In the genomic region with DNA sequence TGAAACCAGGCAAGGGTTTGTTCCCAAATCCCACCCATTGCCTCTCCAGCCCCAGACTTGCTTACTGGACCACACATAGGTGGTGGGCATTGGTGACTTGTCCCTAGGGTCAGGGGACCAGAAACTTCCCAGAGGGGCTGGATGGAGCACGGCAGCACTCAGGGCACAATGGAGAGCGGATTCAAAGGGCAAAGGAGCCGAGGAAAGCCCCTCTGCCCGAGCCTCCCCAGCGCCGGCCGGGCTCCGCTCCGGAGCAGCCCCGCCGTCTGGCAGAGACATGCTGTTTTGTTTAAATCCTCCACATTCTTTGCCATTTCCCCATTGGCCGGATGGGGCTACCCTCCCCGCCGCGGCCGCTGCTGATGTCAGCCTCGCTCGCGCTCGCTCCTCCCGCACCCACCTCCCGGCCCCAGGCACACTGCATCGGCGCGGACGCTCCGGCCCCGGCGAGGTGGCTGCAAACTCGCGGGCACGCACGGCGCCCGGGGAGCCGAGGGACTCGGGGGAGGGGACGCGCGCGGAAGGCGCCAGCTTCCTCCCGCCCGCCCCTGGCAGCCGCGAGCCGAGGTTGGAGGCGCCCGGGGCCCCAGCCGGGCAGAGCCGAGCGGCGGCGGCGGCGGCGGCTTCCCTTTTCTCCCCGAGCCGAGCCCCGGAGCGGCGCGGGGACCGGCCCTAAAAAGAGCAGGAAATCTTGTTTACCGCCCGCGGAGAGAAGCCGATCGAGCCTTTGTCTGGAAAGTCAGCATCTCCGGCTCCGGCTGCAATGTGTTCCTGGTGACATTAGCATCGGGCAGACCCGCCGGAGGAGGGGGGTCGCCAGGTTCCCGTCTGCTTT, we compare ENCODE assay signal across 1 cellular context.
TF ChIP-seq lines count a peak whose summit lies in the region.

TSS of gene PITPNC1 (plus strand) at position 390 of the 835 bp plus-strand sequence.

TF ChIP-seq in GM12878, 131 proteins besides CTCF, POLR2A, EP300 and RAD21 (continued from another document and continues in another):
- TF ChIP-seq TCF7 (IDR thresholded peaks at IDR 0.05; ENCODE audit: borderline replicate concordance) (no peak), MEF2A (IDR thresholded peaks at IDR 0.05; ENCODE audit: insufficient read depth, low read depth, low read length) (no peak), SPI1 (IDR thresholded peaks at IDR 0.05; ENCODE audit: borderline replicate concordance, insufficient read depth, low read depth, low read length) (no peak), RFX5 (IDR thresholded peaks at IDR 0.05; ENCODE audit: low read depth, low read length) (no peak), BRCA1 (IDR thresholded peaks at IDR 0.05; ENCODE audit: low read depth, low read length) (no peak), DPF2 (IDR thresholded peaks at IDR 0.05) (peak; percentile 72), HDAC2 (IDR thresholded peaks at IDR 0.05) (no peak), ZBED1 (IDR thresholded peaks at IDR 0.05; ENCODE audit: borderline replicate concordance) (no peak), NR2C2 (IDR thresholded peaks at IDR 0.05; ENCODE audit: borderline replicate concordance, control insufficient read depth, insufficient read length, low read depth) (no peak), KDM1A (IDR thresholded peaks at IDR 0.05; ENCODE audit: borderline replicate concordance) (no peak), TCF3 (IDR thresholded peaks at IDR 0.05; ENCODE audit: borderline replicate concordance, insufficient read depth, low read depth, low read length) (no peak), TAF1 (IDR thresholded peaks at IDR 0.05; ENCODE audit: borderline replicate concordance, low read depth, low read length) (peak; percentile 59; the same call in 1 of the 2 replicates), BCL11A (IDR thresholded peaks at IDR 0.05; ENCODE audit: low read depth, low read length) (no peak), SMARCA5 (IDR thresholded peaks at IDR 0.05) (peak; percentile 86; the same call in 1 of the 2 replicates), SKIL (IDR thresholded peaks at IDR 0.05; ENCODE audit: low read depth, poor library complexity, severe bottlenecking) (no peak), IRF4 (IDR thresholded peaks at IDR 0.05; ENCODE audit: low read depth, low read length) (no peak), CREB1 (IDR thresholded peaks at IDR 0.05; ENCODE audit: low read depth) (peak; percentile 70), PML (IDR thresholded peaks at IDR 0.05; ENCODE audit: low read length) (no peak; the same call in 1 of the 2 replicates), IKZF2 (IDR thresholded peaks at IDR 0.05) (no peak), NFIC (IDR thresholded peaks at IDR 0.05; ENCODE audit: low read depth, low read length) (no peak), MXI1 (IDR thresholded peaks at IDR 0.05; ENCODE audit: low read depth, low read length) (peak; percentile 93), LARP7 (IDR thresholded peaks at IDR 0.05) (peak; percentile 93), CBX3 (IDR thresholded peaks at IDR 0.05; ENCODE audit: borderline replicate concordance, low read depth) (no peak), ZZZ3 (IDR thresholded peaks at IDR 0.05; ENCODE audit: control insufficient read depth, insufficient read length, low read depth) (no peak), SMAD5 (IDR thresholded peaks at IDR 0.05; ENCODE audit: low read depth) (peak; percentile 37; the same call in 1 of the 2 replicates), USF2 (IDR thresholded peaks at IDR 0.05; ENCODE audit: borderline replicate concordance, low read depth, low read length) (no peak), NR2C1 (IDR thresholded peaks at IDR 0.05) (no peak), HDAC6 (IDR thresholded peaks at IDR 0.05; ENCODE audit: unreplicated experiment) (no peak), E4F1 (IDR thresholded peaks at IDR 0.05; ENCODE audit: borderline replicate concordance, partially characterized antibody) (no peak), IKZF1 (conservative IDR thresholded peaks at IDR 0.05) (peak; percentile 72), ZNF622 (IDR thresholded peaks at IDR 0.05) (no peak), GABPA (IDR thresholded peaks at IDR 0.05; ENCODE audit: low read depth) (no peak), CBX5 (IDR thresholded peaks at IDR 0.05; ENCODE audit: low read depth) (no peak), RB1 (IDR thresholded peaks at IDR 0.05; ENCODE audit: borderline replicate concordance) (peak; percentile 69; the same call in 1 of the 2 replicates), E2F4 (IDR thresholded peaks at IDR 0.05; ENCODE audit: low read depth, low read length) (0 out of 2 replicates have a peak, but pooled peaks have one; percentile 23), SREBF1 (IDR thresholded peaks at IDR 0.05; ENCODE audit: low read length) (no peak), YBX1 (IDR thresholded peaks at IDR 0.05) (no peak), BMI1 (IDR thresholded peaks at IDR 0.05; ENCODE audit: borderline replicate concordance) (no peak), SUZ12 (IDR thresholded peaks at IDR 0.05; ENCODE audit: unreplicated experiment) (no peak), CREM (IDR thresholded peaks at IDR 0.05; ENCODE audit: low read depth) (peak; percentile 47; the same call in 1 of the 2 replicates), ASH2L (IDR thresholded peaks at IDR 0.05; ENCODE audit: borderline replicate concordance, low read depth) (no peak), RAD51 (IDR thresholded peaks at IDR 0.05) (no peak), SUPT20H (IDR thresholded peaks at IDR 0.05; ENCODE audit: borderline replicate concordance, control insufficient read depth, low read depth, low read length) (no peak), ZNF24 (IDR thresholded peaks at IDR 0.05) (0 out of 2 replicates have a peak, but pooled peaks have one; percentile 18), RCOR1 (conservative IDR thresholded peaks at IDR 0.05; ENCODE audit: low read depth, low read length) (no peak)
- TF ChIP-seq, protein P1, sequence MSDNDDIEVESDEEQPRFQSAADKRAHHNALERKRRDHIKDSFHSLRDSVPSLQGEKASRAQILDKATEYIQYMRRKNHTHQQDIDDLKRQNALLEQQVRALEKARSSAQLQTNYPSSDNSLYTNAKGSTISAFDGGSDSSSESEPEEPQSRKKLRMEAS (IDR thresholded peaks at IDR 0.05; ENCODE audit: low read depth, low read length): peak; percentile 71; the same call in 1 of the 2 replicates
- TF ChIP-seq, protein P2, sequence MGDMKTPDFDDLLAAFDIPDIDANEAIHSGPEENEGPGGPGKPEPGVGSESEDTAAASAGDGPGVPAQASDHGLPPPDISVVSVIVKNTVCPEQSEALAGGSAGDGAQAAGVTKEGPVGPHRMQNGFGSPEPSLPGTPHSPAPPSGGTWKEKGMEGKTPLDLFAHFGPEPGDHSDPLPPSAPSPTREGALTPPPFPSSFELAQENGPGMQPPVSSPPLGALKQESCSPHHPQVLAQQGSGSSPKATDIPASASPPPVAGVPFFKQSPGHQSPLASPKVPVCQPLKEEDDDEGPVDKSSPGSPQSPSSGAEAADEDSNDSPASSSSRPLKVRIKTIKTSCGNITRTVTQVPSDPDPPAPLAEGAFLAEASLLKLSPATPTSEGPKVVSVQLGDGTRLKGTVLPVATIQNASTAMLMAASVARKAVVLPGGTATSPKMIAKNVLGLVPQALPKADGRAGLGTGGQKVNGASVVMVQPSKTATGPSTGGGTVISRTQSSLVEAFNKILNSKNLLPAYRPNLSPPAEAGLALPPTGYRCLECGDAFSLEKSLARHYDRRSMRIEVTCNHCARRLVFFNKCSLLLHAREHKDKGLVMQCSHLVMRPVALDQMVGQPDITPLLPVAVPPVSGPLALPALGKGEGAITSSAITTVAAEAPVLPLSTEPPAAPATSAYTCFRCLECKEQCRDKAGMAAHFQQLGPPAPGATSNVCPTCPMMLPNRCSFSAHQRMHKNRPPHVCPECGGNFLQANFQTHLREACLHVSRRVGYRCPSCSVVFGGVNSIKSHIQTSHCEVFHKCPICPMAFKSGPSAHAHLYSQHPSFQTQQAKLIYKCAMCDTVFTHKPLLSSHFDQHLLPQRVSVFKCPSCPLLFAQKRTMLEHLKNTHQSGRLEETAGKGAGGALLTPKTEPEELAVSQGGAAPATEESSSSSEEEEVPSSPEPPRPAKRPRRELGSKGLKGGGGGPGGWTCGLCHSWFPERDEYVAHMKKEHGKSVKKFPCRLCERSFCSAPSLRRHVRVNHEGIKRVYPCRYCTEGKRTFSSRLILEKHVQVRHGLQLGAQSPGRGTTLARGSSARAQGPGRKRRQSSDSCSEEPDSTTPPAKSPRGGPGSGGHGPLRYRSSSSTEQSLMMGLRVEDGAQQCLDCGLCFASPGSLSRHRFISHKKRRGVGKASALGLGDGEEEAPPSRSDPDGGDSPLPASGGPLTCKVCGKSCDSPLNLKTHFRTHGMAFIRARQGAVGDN (IDR thresholded peaks at IDR 0.05): peak; percentile 56
- TF ChIP-seq, protein P3, sequence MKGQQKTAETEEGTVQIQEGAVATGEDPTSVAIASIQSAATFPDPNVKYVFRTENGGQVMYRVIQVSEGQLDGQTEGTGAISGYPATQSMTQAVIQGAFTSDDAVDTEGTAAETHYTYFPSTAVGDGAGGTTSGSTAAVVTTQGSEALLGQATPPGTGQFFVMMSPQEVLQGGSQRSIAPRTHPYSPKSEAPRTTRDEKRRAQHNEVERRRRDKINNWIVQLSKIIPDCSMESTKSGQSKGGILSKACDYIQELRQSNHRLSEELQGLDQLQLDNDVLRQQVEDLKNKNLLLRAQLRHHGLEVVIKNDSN (IDR thresholded peaks at IDR 0.05; ENCODE audit: borderline replicate concordance, extremely low read length, insufficient read depth, low read depth, low read length): no peak
- TF ChIP-seq, protein P4, sequence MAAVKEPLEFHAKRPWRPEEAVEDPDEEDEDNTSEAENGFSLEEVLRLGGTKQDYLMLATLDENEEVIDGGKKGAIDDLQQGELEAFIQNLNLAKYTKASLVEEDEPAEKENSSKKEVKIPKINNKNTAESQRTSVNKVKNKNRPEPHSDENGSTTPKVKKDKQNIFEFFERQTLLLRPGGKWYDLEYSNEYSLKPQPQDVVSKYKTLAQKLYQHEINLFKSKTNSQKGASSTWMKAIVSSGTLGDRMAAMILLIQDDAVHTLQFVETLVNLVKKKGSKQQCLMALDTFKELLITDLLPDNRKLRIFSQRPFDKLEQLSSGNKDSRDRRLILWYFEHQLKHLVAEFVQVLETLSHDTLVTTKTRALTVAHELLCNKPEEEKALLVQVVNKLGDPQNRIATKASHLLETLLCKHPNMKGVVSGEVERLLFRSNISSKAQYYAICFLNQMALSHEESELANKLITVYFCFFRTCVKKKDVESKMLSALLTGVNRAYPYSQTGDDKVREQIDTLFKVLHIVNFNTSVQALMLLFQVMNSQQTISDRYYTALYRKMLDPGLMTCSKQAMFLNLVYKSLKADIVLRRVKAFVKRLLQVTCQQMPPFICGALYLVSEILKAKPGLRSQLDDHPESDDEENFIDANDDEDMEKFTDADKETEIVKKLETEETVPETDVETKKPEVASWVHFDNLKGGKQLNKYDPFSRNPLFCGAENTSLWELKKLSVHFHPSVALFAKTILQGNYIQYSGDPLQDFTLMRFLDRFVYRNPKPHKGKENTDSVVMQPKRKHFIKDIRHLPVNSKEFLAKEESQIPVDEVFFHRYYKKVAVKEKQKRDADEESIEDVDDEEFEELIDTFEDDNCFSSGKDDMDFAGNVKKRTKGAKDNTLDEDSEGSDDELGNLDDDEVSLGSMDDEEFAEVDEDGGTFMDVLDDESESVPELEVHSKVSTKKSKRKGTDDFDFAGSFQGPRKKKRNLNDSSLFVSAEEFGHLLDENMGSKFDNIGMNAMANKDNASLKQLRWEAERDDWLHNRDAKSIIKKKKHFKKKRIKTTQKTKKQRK (IDR thresholded peaks at IDR 0.05; ENCODE audit: low read depth, low read length): no peak
